ENCODE assay signal across 19 cellular contexts in the genomic region with DNA sequence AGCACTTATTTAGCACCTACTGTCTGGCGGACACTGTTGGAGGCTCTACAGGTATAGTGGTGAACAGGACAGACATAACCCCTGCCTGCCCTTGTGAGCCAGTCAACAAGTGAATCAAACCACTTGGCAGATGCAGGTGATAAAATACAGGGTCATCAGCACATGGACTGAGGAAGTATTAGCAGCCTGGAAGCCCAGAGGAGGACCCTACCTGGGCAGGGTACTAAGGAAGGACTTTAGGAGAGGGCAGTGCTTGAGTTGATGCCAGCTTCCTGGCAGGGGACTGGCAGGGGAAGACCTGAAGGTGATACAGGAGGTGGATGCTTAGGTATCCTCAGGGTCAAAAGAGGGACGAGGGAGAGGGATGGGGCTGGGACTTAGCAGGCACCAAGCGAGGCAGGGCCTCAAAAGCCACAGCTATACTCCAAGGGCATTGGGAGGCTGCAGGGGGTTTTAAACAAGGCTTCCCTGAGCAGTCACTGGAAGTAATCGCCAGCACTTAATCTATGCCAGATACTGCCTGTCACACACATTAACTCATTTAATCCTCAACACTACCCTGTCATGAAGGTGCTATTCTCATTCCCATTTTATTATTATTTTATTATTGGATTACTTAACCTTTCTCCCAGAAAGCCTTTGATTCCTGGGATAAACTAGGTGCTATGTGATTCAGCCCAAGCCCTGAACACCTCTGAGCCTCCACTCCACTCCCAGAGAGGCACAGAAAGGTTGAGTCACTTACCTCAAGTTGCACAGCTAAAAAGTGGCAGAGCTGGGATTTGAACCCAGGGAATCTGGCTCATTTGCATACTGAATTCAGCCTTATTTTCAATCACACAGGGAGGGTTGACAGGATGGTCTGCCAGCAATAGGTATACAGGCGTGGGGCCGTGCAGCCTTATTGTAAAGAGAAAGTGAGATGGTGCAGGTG.
DNase-seq lines count a peak whose midpoint lies in the region; ATAC-seq lines count a peak whose summit lies in the region.
"Had no signal": no experiment of that assay in that cellular context is flagged by ENCODE, and none has a peak within 500 bp of the region (broad histone marks: within the 10 kb centered on the region; RNA-seq: fewer than 3 reads in every experiment).

No MANE protein-coding gene starts in this region.

- H3K4me3 ChIP-seq in mesenchymal stem cell (ENCODE audit: insufficient read depth in 1 of 2, low read depth in 1 of 2, low read length in 2 of 2), result no peak overlapping the region
- no peak overlapping the region for H3K4me3 ChIP-seq in aorta (ENCODE audit: low read length in 2 of 2)
- H3K4me3 ChIP-seq: GM23248, SJSA1 had no signal

- no peak for ATAC-seq in aorta (ENCODE audit: low FRiP score)
- no peak for ATAC-seq in activated CD4-positive, CD25-positive, alpha-beta regulatory T cell treated with anti-CD3 and anti-CD28 coated beads, Interleukin-2, amount 50 U/mL, for 24 hours
- ATAC-seq: Panc1 had no signal

- DNase-seq in DMS 273 (lab: John Stamatoyannopoulos, UW; ENCODE audit: unreplicated experiment) (peak; percentile 37), DMS 273 treated with DMSO at 0.1 percent for 48 hours (lab: John Stamatoyannopoulos, UW) (no peak), NCI-H1694 treated with DMSO at 0.1 percent for 48 hours (lab: John Stamatoyannopoulos, UW) (peak; percentile 45), mesenchymal stem cell (no peak), aorta (no peak), NCI-H526 (lab: John Stamatoyannopoulos, UW) (no peak)
- DNase-seq in activated T-helper 1 cell treated with anti-CD3 and anti-CD28 coated beads, Interleukin-12 subunit alpha, Interleukin-12 subunit beta, Interleukin-2, Interleukin-4 antibody, amounts not matched to agents 30 ng/mL and 10 ng/mL and 1 ng/mL, durations not matched to agents 14 hours and 24 hours and 36 hours (ENCODE audit: low spot score), result no peak
- DNase-seq: DMS153, GF-D8, GM23248, HCEC 1CT, MM.1S, NCI-H1436 treated with DMSO at 0.1 percent for 48 hours, NCI-H2081 treated with DMSO at 0.1 percent for 48 hours had no signal

- 96% methylated on average over 6 of the region's 6 CpGs for WGBS in mesenchymal stem cell
- 72 to 74% methylated on average over 6 of the region's 6 CpGs for whole genome bisulfite sequencing in aorta, 2 donors

- peak overlapping the region; percentile 26 for H2BK15ac ChIP-seq in mesenchymal stem cell (ENCODE audit: low read depth, poor library complexity, severe bottlenecking)

- no peak overlapping the region for H2BK12ac ChIP-seq in mesenchymal stem cell (ENCODE audit: low read length in 2 of 2)

- H3K36me3 ChIP-seq in mesenchymal stem cell (ENCODE audit: control insufficient read depth in 1 of 2, insufficient read depth in 2 of 2, low read depth in 1 of 2, low read length in 2 of 2) (peaks cover 0 to 72% of the 10 kb centered on the region in 2 experiments), aorta (ENCODE audit: control insufficient read depth in 1 of 2, insufficient read depth in 2 of 2, low read length in 1 of 2) (no peaks in the 10 kb centered on the region)
- H3K36me3 ChIP-seq: SJSA1 had no signal

- H3K4me3 Mint-ChIP-seq in activated T-helper 1 cell treated with anti-CD3 and anti-CD28 coated beads, Interleukin-12 subunit alpha, Interleukin-12 subunit beta, Interleukin-2, Interleukin-4 antibody, amounts not matched to agents 30 ng/mL and 10 ng/mL and 1 ng/mL, durations not matched to agents 14 hours and 24 hours and 36 hours, result no peak overlapping the region
- H3K4me3 Mint-ChIP-seq: B cell had no signal

- H4K91ac ChIP-seq in mesenchymal stem cell (ENCODE audit: low read length), result no peak overlapping the region

- intact Hi-C loops in activated T-helper 1 cell treated with anti-CD3 and anti-CD28 coated beads, Interleukin-12 subunit alpha, Interleukin-12 subunit beta, Interleukin-2, Interleukin-4 antibody, amounts not matched to agents 30 ng/mL and 10 ng/mL and 1 ng/mL, durations not matched to agents 14 hours and 24 hours and 36 hours (cut with micrococcal nuclease), result no loop called here
- intact Hi-C loops in aorta (cut with DNase I), result no loop called here

- no peak overlapping the region for H3K9ac ChIP-seq in mesenchymal stem cell (ENCODE audit: low read length)
- H3K9ac ChIP-seq: GM23248 had no signal

- no peak overlapping the region for H4K8ac ChIP-seq in mesenchymal stem cell (ENCODE audit: low read length)

- H3K4me2 ChIP-seq in mesenchymal stem cell (ENCODE audit: low read length, poor library complexity, severe bottlenecking), result no peak overlapping the region

- H3K23ac ChIP-seq in mesenchymal stem cell (ENCODE audit: low read length in 2 of 2), result no peak overlapping the region

- no peaks in the 10 kb centered on the region for H3K27me3 ChIP-seq in mesenchymal stem cell (ENCODE audit: control insufficient read depth in 1 of 2, insufficient read depth in 1 of 2, low read length in 2 of 2)
- no peaks in the 10 kb centered on the region for H3K27me3 ChIP-seq in aorta (ENCODE audit: control insufficient read depth in 1 of 2, insufficient read depth in 2 of 2, low read length in 1 of 2)
- H3K27me3 ChIP-seq: SJSA1 had no signal

- H2AFZ ChIP-seq in mesenchymal stem cell (ENCODE audit: low read depth, low read length), result no peak overlapping the region
- H2AFZ ChIP-seq: GM23248 had no signal

- no peak overlapping the region for H2BK5ac ChIP-seq in mesenchymal stem cell (ENCODE audit: low read depth, low read length, poor library complexity, severe bottlenecking)

- no peaks in the 10 kb centered on the region for H3K36me3 Mint-ChIP-seq in activated T-helper 1 cell treated with anti-CD3 and anti-CD28 coated beads, Interleukin-12 subunit alpha, Interleukin-12 subunit beta, Interleukin-2, Interleukin-4 antibody, amounts not matched to agents 30 ng/mL and 10 ng/mL and 1 ng/mL, durations not matched to agents 14 hours and 24 hours and 36 hours (ENCODE audit: low read depth)

- H2AK5ac ChIP-seq in mesenchymal stem cell (ENCODE audit: low read length, severe bottlenecking), result no peak overlapping the region

- peaks cover 15% of the 10 kb centered on the region for H3K4me1 ChIP-seq in mesenchymal stem cell (ENCODE audit: control insufficient read depth, insufficient read depth, low read depth, low read length)
- H3K4me1 ChIP-seq in aorta (ENCODE audit: control insufficient read depth in 1 of 2, insufficient read depth in 2 of 2, low read length in 2 of 2), result no peaks in the 10 kb centered on the region
- H3K4me1 ChIP-seq: SJSA1 had no signal

- H3K9me3 ChIP-seq in mesenchymal stem cell (ENCODE audit: control insufficient read depth, low read length) (no peaks in the 10 kb centered on the region), aorta (ENCODE audit: control insufficient read depth, low read length) (no peaks in the 10 kb centered on the region)
- H3K9me3 ChIP-seq: SJSA1 had no signal

- no peaks in the 10 kb centered on the region for H3K4me1 Mint-ChIP-seq in activated T-helper 1 cell treated with anti-CD3 and anti-CD28 coated beads, Interleukin-12 subunit alpha, Interleukin-12 subunit beta, Interleukin-2, Interleukin-4 antibody, amounts not matched to agents 30 ng/mL and 10 ng/mL and 1 ng/mL, durations not matched to agents 14 hours and 24 hours and 36 hours (ENCODE audit: low read depth)
- H3K4me1 Mint-ChIP-seq: B cell had no signal

- H2BK120ac ChIP-seq in mesenchymal stem cell (ENCODE audit: low read depth, low read length), result no peak overlapping the region

- no peaks in the 10 kb centered on the region for H3K9me3 Mint-ChIP-seq in activated T-helper 1 cell treated with anti-CD3 and anti-CD28 coated beads, Interleukin-12 subunit alpha, Interleukin-12 subunit beta, Interleukin-2, Interleukin-4 antibody, amounts not matched to agents 30 ng/mL and 10 ng/mL and 1 ng/mL, durations not matched to agents 14 hours and 24 hours and 36 hours

- no peak overlapping the region for H3K18ac ChIP-seq in mesenchymal stem cell (ENCODE audit: low read depth in 1 of 2, low read length in 2 of 2)

- H3K27me3 Mint-ChIP-seq in activated T-helper 1 cell treated with anti-CD3 and anti-CD28 coated beads, Interleukin-12 subunit alpha, Interleukin-12 subunit beta, Interleukin-2, Interleukin-4 antibody, amounts not matched to agents 30 ng/mL and 10 ng/mL and 1 ng/mL, durations not matched to agents 14 hours and 24 hours and 36 hours (ENCODE audit: insufficient read depth), result no peaks in the 10 kb centered on the region
- H3K27me3 Mint-ChIP-seq: B cell had no signal

- peak overlapping the region; percentile 23 for H3K27ac Mint-ChIP-seq in activated T-helper 1 cell treated with anti-CD3 and anti-CD28 coated beads, Interleukin-12 subunit alpha, Interleukin-12 subunit beta, Interleukin-2, Interleukin-4 antibody, amounts not matched to agents 30 ng/mL and 10 ng/mL and 1 ng/mL, durations not matched to agents 14 hours and 24 hours and 36 hours
- H3K27ac Mint-ChIP-seq: B cell had no signal

- H3K27ac ChIP-seq in mesenchymal stem cell (ENCODE audit: low read length, poor library complexity, severe bottlenecking) (no peak overlapping the region), aorta (ENCODE audit: low read depth in 1 of 2, low read length in 2 of 2) (no peak overlapping the region)
- H3K27ac ChIP-seq: 22Rv1, GM23248, SJSA1 had no signal

- H3K14ac ChIP-seq in mesenchymal stem cell (ENCODE audit: low read length in 2 of 2), result no peak overlapping the region

- H3K4ac ChIP-seq in mesenchymal stem cell (ENCODE audit: low read depth in 1 of 2, low read length in 2 of 2), result no peak overlapping the region

- peaks cover 1% of the 10 kb centered on the region for H3K79me1 ChIP-seq in mesenchymal stem cell (replicated peaks; ENCODE audit: low read length, poor library complexity, severe bottlenecking)

Comparison
In these comparisons a context has a peak if more than half of its experiments do, and no peak if none do; other contexts are left out.
1. DNase-seq: peak in DMS 273 (single experiment) and NCI-H1694 treated with DMSO at 0.1 percent for 48 hours (single experiment); none in DMS 273 treated with DMSO at 0.1 percent for 48 hours (single experiment), activated T-helper 1 cell treated with anti-CD3 and anti-CD28 coated beads, Interleukin-12 subunit alpha, Interleukin-12 subunit beta, Interleukin-2, Interleukin-4 antibody, amounts not matched to agents 30 ng/mL and 10 ng/mL and 1 ng/mL, durations not matched to agents 14 hours and 24 hours and 36 hours (single experiment), mesenchymal stem cell (single experiment), aorta (0 of 2) and NCI-H526 (0 of 2).